ENCODE assay signal across 7 cellular contexts in the genomic region with DNA sequence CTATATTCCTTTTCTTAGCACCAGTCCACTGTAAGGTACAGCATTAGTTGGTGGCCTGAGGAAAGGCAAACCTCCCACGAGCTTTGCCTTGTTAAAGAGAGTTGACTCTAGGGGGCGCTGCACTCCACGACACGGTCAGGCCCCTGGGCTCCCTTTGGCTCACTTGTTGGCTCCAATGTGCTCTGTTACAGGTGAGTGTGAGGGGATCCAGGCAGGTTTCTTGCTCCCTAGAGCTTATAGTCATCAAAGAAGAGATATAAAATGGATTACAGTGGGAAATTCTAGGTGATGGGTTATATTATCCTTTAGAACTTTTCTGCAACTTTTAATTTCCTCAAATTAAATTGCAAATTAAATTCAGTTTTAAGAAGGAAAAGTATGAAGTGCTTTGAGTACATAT. TPM values are rescaled to one million over a fixed set of nuclear protein-coding genes. Genes with fewer than 3 reads are reported as not detected.
A peak's percentile ranks its signal among the peaks of the same experiment; 100 is the strongest.
DNase-seq lines count a peak whose midpoint lies in the region; TF ChIP-seq lines count a peak whose summit lies in the region.

No MANE protein-coding gene starts in this region.

- H3K4me1 Mint-ChIP-seq in activated naive CD4-positive, alpha-beta T cell treated with anti-CD3 and anti-CD28 coated beads, Interleukin-2, amount 10 ng/mL, durations not matched to agents 7 days and 5 days = peaks cover 15% of the 10 kb centered on the region

- no peak overlapping the region for H3K4me3 Mint-ChIP-seq in activated naive CD4-positive, alpha-beta T cell treated with anti-CD3 and anti-CD28 coated beads, Interleukin-2, amount 10 ng/mL, durations not matched to agents 7 days and 5 days

- H3K4me3 ChIP-seq in GM12875 (ENCODE audit: low read depth, low read length) (no peak overlapping the region), SK-N-MC (no peak overlapping the region)

- H3K9me3 Mint-ChIP-seq in activated naive CD4-positive, alpha-beta T cell treated with anti-CD3 and anti-CD28 coated beads, Interleukin-2, amount 10 ng/mL, durations not matched to agents 7 days and 5 days = no peaks in the 10 kb centered on the region

- H3K36me3 ChIP-seq in SK-N-MC (ENCODE audit: insufficient read depth, low read length) = no peaks in the 10 kb centered on the region

- H3K27me3 Mint-ChIP-seq in activated naive CD4-positive, alpha-beta T cell treated with anti-CD3 and anti-CD28 coated beads, Interleukin-2, amount 10 ng/mL, durations not matched to agents 7 days and 5 days = peaks cover 18% of the 10 kb centered on the region

- no peaks in the 10 kb centered on the region for H3K36me3 Mint-ChIP-seq in activated naive CD4-positive, alpha-beta T cell treated with anti-CD3 and anti-CD28 coated beads, Interleukin-2, amount 10 ng/mL, durations not matched to agents 7 days and 5 days

- H3K27ac Mint-ChIP-seq in activated naive CD4-positive, alpha-beta T cell treated with anti-CD3 and anti-CD28 coated beads, Interleukin-2, amount 10 ng/mL, durations not matched to agents 7 days and 5 days = no peak overlapping the region

- TF ChIP-seq CTCF in GM12875 (IDR thresholded peaks at IDR 0.05; ENCODE audit: borderline replicate concordance, insufficient read depth, low read depth, low read length) = peak; percentile 77

- no peak overlapping the region for H3K27ac ChIP-seq in SK-N-MC

- H3K9ac ChIP-seq in SK-N-MC (ENCODE audit: insufficient read length) = no peak overlapping the region

- CTCF ChIA-PET in activated naive CD4-positive, alpha-beta T cell treated with anti-CD3 and anti-CD28 coated beads, Interleukin-2, amount 10 ng/mL, durations not matched to agents 7 days and 5 days (lab: Charles Lee) = interaction anchor here (0.7 to 4.9 kb wide), 34 partner anchors 10 to 500 kb away, joined by 3 to 31 read pairs (median 4); a partner anchor contains a TSS

- H3K9me3 ChIP-seq in SK-N-MC (ENCODE audit: low read depth, low read length) = no peaks in the 10 kb centered on the region

- peak; percentile 74 for DNase-seq in NCI-H1048 (lab: John Stamatoyannopoulos, UW)
- DNase-seq in SK-N-MC (ENCODE audit: low read depth, low spot score) = peak; percentile 10
- peak; percentile 89 for DNase-seq in activated naive CD4-positive, alpha-beta T cell treated with anti-CD3 and anti-CD28 coated beads, Interleukin-2, amount 10 ng/mL, durations not matched to agents 7 days and 5 days
- DNase-seq in head of caudate nucleus = peak; percentile 63 to 94 (median 85)
- DNase-seq in posterior cingulate gyrus = peak; percentile 45 to 96 (median 84)
- peak; percentile 81 for DNase-seq in ureter (ENCODE audit: low spot score)

- intact Hi-C loops in head of caudate nucleus (cut with DNase I) (loop anchor here (10.0 kb wide), 1 partner anchor 192 kb away; no protein-coding TSS in a partner anchor), posterior cingulate gyrus (cut with DNase I) (loop anchor here (5.0 kb wide), 3 partner anchors 195 to 435 kb away; a partner anchor contains a TSS)

RNA-seq across cellular contexts. Expression of a gene that starts 3.7 kb away (rescaled TPM):
- total RNA-seq in ureter = not detected

RNA-seq across cellular contexts. Expression of a gene that starts 4.3 kb away (rescaled TPM):
- total RNA-seq in ureter = 60.4 TPM

Comparison
In these comparisons a context has a peak if more than half of its experiments do, and no peak if none do; other contexts are left out.
1. DNase-seq: peak in every context shown above with its lines; median percentile 89 in activated naive CD4-positive, alpha-beta T cell treated with anti-CD3 and anti-CD28 coated beads, Interleukin-2, amount 10 ng/mL, durations not matched to agents 7 days and 5 days; 85 in head of caudate nucleus; 84 in posterior cingulate gyrus; 81 in ureter; 74 in NCI-H1048; 10 in SK-N-MC.